ENCODE assay signal across 1 cellular context in genomic region chr2:207334309-207334630, GRCh38.
TF ChIP-seq lines count a peak whose summit lies in the region.

No MANE protein-coding gene starts in this region.

TF ChIP-seq in GM12878, 131 proteins besides CTCF, POLR2A, EP300 and RAD21 (continued from another document):
- TF ChIP-seq RAD51 (IDR thresholded peaks at IDR 0.05): no peak
- no peak for TF ChIP-seq POU2F2 (IDR thresholded peaks at IDR 0.05; ENCODE audit: borderline replicate concordance, low read depth, low read length)
- no peak for TF ChIP-seq CEBPZ (IDR thresholded peaks at IDR 0.05; ENCODE audit: low read depth, low read length)
- TF ChIP-seq ZBTB11 (CRISPR knock-in tag; IDR thresholded peaks at IDR 0.05): no peak
